ENCODE assay signal across 8 cellular contexts in the genomic region with DNA sequence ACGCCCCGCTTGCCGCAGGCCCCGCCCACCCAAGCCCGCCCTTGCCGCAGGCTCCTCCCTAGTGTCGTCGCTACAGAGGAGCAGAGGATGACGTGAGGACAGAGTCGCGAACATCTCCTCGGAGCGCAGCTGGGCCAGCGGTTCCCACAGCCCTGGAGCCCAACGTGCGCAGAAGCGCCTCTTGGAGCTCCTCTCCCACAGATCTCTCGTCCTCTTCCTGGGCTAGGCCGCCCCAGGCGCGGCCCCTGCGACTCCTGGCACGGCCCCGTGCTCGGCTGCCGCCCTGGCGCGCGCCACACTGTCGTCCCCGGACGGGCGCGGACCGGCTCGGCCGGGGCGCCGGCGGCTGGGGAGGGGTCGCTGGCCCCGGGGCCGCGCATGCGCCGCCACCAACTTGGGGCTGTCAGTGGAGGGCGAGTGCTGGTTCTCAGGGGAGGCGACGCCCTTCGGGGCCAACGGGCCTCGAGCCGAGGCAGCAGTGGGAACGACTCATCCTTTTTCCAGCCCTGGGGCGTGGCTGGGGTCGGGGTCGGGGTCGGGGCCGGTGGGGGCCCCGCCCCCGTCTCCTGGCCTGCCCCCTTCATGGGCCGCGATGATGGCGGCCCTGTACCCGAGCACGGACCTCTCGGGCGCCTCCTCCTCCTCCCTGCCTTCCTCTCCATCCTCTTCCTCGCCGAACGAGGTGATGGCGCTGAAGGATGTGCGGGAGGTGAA. TPM values are rescaled to one million over a fixed set of nuclear protein-coding genes. Genes with fewer than 3 reads are reported as not detected.
DNase-seq lines count a peak whose midpoint lies in the region; ATAC-seq and TF ChIP-seq lines count a peak whose summit lies in the region.

Gene TRPC1, plus strand, starts transcription at position 67 of the 714 bp plus-strand sequence. Its CDS starts 526 bp downstream, at position 593.

- H3K4me3 ChIP-seq in HFF-Myc (replicated peaks; ENCODE audit: low read depth, low read length) (peak within 1 kb of the TSS; percentile 55), NB4 (ENCODE audit: low read depth, low read length) (peak within 1 kb of the TSS; percentile 63), right cardiac atrium (ENCODE audit: low read length) (peak within 1 kb of the TSS; percentile 85), psoas muscle (peak within 1 kb of the TSS; percentile 73), uterus (peak within 1 kb of the TSS; percentile 52 to 68)

- intact Hi-C loops in right cardiac atrium (cut with DNase I) (no loop called here), psoas muscle (cut with DNase I) (loop anchor here in 1 of 2 donors (10.0 kb wide), 1 partner anchor 129 kb away; the partner anchor contains the start of gene PLS1), uterus (cut with DNase I; ENCODE audit: low total_unique reads) (no loop called here)

- H3K9me3 Mint-ChIP-seq in T-cell = no peaks in the 10 kb centered on the region

- H3K9me3 ChIP-seq in right cardiac atrium (ENCODE audit: control insufficient read depth, low read length) (no peaks in the 10 kb centered on the region), psoas muscle (no peaks in the 10 kb centered on the region), uterus (no peaks in the 10 kb centered on the region)

- no peak for TF ChIP-seq CTCF in GM10266 (IDR thresholded peaks at IDR 0.05; ENCODE audit: control insufficient read depth, insufficient read depth, low read depth, missing control alignments)
- TF ChIP-seq CTCF in HFF-Myc (IDR thresholded peaks at IDR 0.05; ENCODE audit: low read depth, low read length, missing control alignments) = no peak
- no peak for TF ChIP-seq CTCF in NB4 (IDR thresholded peaks at IDR 0.05; ENCODE audit: low read depth, low read length)
- no peak for TF ChIP-seq CTCF in psoas muscle (IDR thresholded peaks at IDR 0.05)
- TF ChIP-seq CTCF in uterus (IDR thresholded peaks at IDR 0.05) = no peak

- peak; percentile 66 for TF ChIP-seq POLR2A in NB4 (IDR thresholded peaks at IDR 0.05; ENCODE audit: extremely low read depth, insufficient read length)
- TF ChIP-seq POLR2A in uterus (IDR thresholded peaks at IDR 0.05) = peak; percentile 88 to 93

- peak within 1 kb of the TSS; percentile 70 to 90 for H3K27ac Mint-ChIP-seq in T-cell

- H3K27me3 Mint-ChIP-seq in T-cell = peaks cover 24 to 25% of the 10 kb centered on the region in 2 donors

- WGBS in right cardiac atrium = under 1% methylated on average over 73 of the region's 73 CpGs
- WGBS in psoas muscle, 3 donors = 0 to 1% (median 0%) methylated on average over 45 to 73 of the region's 73 CpGs

- DNase-seq in GM10266 (ENCODE audit: extremely low spot score) (peak; percentile 97), HFF-Myc (ENCODE audit: extremely low read depth, low read depth) (peak; percentile 43), NB4 (ENCODE audit: low read depth) (peak; percentile 90), T-cell (peak in 33 of 34 experiments; percentile 55 to 86 (median 74)), amniotic stem cell (lab: John Stamatoyannopoulos, UW) (peak; percentile 37), right cardiac atrium (peak; percentile 81 to 90 (median 87)), psoas muscle (peak; percentile 71 to 82), uterus (peak; percentile 74 to 76)

- no peaks in the 10 kb centered on the region for H3K36me3 Mint-ChIP-seq in T-cell

- POLR2A ChIA-PET in T-cell (lab: Charles Lee) = interaction anchor here (0.6 to 1.0 kb wide), 7 partner anchors 12 to 150 kb away, joined by 3 to 8 read pairs (median 3); no protein-coding TSS in a partner anchor

- peaks cover 11 to 32% (median 13%) of the 10 kb centered on the region in 3 donors for H3K4me1 Mint-ChIP-seq in T-cell

- H3K27ac ChIP-seq in right cardiac atrium (ENCODE audit: low read length) = peak within 1 kb of the TSS; percentile 99
- peak within 1 kb of the TSS; percentile 77 for H3K27ac ChIP-seq in psoas muscle
- H3K27ac ChIP-seq in uterus = peak within 1 kb of the TSS; percentile 91 to 97

- peak; percentile 92 to 95 (median 94) for ATAC-seq in T-cell (replicated peaks in 1 of 4)
- ATAC-seq in right cardiac atrium = peak; percentile 94 to 97
- peak; percentile 77 to 92 (median 92) for ATAC-seq in psoas muscle

- peak within 1 kb of the TSS; percentile 84 to 89 (median 87) for H3K4me3 Mint-ChIP-seq in T-cell

- no peaks in the 10 kb centered on the region for H3K27me3 ChIP-seq in right cardiac atrium (ENCODE audit: control insufficient read depth, insufficient read depth)
- peaks cover 0 to 36% (median 0%) of the 10 kb centered on the region in 3 donors for H3K27me3 ChIP-seq in psoas muscle (ENCODE audit: insufficient read depth in 3 of 3, low read length in 2 of 3)
- H3K27me3 ChIP-seq in uterus = no peaks in the 10 kb centered on the region

- H3K4me1 ChIP-seq in right cardiac atrium (ENCODE audit: control insufficient read depth, insufficient read depth, low read length) (no peaks in the 10 kb centered on the region), psoas muscle (no peaks in the 10 kb centered on the region), uterus (peaks cover 0 to 5% of the 10 kb centered on the region in 2 donors)

- CTCF ChIA-PET in T-cell (lab: Charles Lee) = interaction anchor here (0.6 to 0.8 kb wide), 2 partner anchors 137 to 1249 kb away, joined by 3 read pairs; no protein-coding TSS in a partner anchor

- H3K36me3 ChIP-seq in psoas muscle (ENCODE audit: insufficient read depth in 1 of 2, low read depth in 1 of 2) (no peaks in the 10 kb centered on the region), uterus (no peaks in the 10 kb centered on the region)

RNA-seq across cellular contexts. Expression of gene TRPC1, which starts in this region (rescaled TPM):
- total RNA-seq in T-cell = 1 to 10 TPM; 3.9 to 7.5 (median 4.4) TPM
- total RNA-seq in right cardiac atrium = 10 to 100 TPM; 18.6 to 23.6 (median 21.4) TPM
- polyA plus RNA-seq in right cardiac atrium = 11.1 TPM
- total RNA-seq in psoas muscle = 1 to 10 TPM in 3 of 4 donors, under 1 TPM in 1; 0.78 to 2.1 (median 1.1) TPM
- polyA plus RNA-seq in psoas muscle = under 1 TPM; 0.41 to 0.61 (median 0.53) TPM
- 100 to 1,000 TPM in 1 of 4 donors, 10 to 100 TPM in 3; 20.5 to 120 (median 53.9) TPM for total RNA-seq in uterus

Comparison
In these comparisons a context has a peak if more than half of its experiments do, and no peak if none do; other contexts are left out.
1. Peak in every context shown above with its lines: DNase-seq, ATAC-seq, H3K4me3 ChIP-seq and H3K27ac ChIP-seq.
2. DNase-seq: peak in every context shown above with its lines; median percentile 97 in GM10266; 90 in NB4; 87 in right cardiac atrium; 76 in psoas muscle; 75 in uterus; 74 in T-cell; 43 in HFF-Myc; 37 in amniotic stem cell.